In the genomic region with DNA sequence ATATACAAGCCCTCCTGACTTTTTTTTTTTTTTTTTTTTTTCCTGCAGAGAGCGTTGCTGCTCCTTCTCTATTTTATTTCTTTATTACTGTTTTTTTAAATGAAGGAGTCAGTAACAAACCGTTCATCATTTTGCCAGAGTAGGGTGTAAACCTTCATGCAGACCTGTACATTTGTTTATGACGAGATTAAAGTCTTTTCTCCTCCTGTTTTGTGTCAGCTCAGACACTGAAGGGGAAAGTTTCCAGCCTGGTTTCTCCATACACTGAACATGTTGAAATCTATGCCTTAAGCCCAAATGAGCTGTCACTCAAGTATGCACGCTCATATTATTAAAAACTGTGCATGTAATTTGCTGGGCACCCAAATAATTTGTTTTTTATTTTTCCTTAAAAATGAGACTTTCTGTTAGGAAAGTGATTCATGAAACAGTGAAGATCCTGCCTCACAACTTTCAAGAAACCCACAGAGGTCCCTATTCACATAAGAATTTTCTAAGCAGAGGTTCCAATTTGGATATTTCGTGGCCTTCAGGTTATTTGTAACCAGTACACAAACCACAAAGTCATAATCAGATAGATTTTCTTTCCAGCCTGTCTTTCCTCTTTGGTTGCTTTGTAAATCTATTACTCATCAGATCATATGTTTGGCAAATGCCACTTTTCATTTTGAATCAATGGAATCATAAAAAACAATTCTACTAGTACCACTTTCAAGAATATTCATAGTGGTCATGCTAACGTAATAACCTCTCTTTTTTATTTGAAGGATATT, we compare ENCODE assay signal across 13 cellular contexts.
"Had no signal": no experiment of that assay in that cellular context is flagged by ENCODE, and none has a peak within 500 bp of the region (broad histone marks: within the 10 kb centered on the region; RNA-seq: fewer than 3 reads in every experiment).

No MANE protein-coding gene starts in this region.

- H3K4me3 ChIP-seq: gastroesophageal sphincter, tibial nerve, uterus had no signal

- DNase-seq: activated effector memory CD4-positive, alpha-beta T cell treated with anti-CD3 and anti-CD28 coated beads, Interleukin-2, amount 50 U/mL, for 16 hours; islet precursor cell; midbrain; stimulated activated CD4-positive, alpha-beta T cell treated with anti-CD3 and anti-CD28 coated beads, Interleukin-12 subunit alpha, Interleukin-12 subunit beta, amount 100 ng/mL, for 4 hours; stimulated activated CD4-positive, alpha-beta T cell treated with anti-CD3 and anti-CD28 coated beads, Interleukin-2, amount 100 ng/mL, for 24 hours; substantia nigra; uterus had no signal

- H3K27ac ChIP-seq: epithelial cell of prostate, gastroesophageal sphincter, uterus had no signal

- H3K9me3 ChIP-seq: gastroesophageal sphincter, tibial nerve, uterus had no signal

- H3K4me1 ChIP-seq: gastroesophageal sphincter, uterus had no signal

- H3K27ac Mint-ChIP-seq: stimulated activated memory B cell treated with anti-CD40 and anti-IgM and Interleukin-4, amounts not matched to agents 10 μg/mL and 1 μg/mL and 100 μg/mL, for 72 hours had no signal

- H3K4me3 Mint-ChIP-seq: stimulated activated memory B cell treated with anti-CD40 and anti-IgM and Interleukin-4, amounts not matched to agents 10 μg/mL and 1 μg/mL and 100 μg/mL, for 72 hours; T-helper 1 cell treated with Interleukin-12 subunit alpha and Interleukin-12 subunit beta and Interleukin-4 antibody, amounts not matched to agents 30 μg/mL and 1 μg/mL, for 36 hours had no signal

- H3K36me3 ChIP-seq: gastroesophageal sphincter, tibial nerve, uterus had no signal

- H3K27me3 ChIP-seq: gastroesophageal sphincter, tibial nerve, uterus had no signal

- H3K4me1 Mint-ChIP-seq: stimulated activated memory B cell treated with anti-CD40 and anti-IgM and Interleukin-4, amounts not matched to agents 10 μg/mL and 1 μg/mL and 100 μg/mL, for 72 hours had no signal

- H3K9me3 Mint-ChIP-seq: stimulated activated memory B cell treated with anti-CD40 and anti-IgM and Interleukin-4, amounts not matched to agents 10 μg/mL and 1 μg/mL and 100 μg/mL, for 72 hours had no signal

- ATAC-seq: gastroesophageal sphincter; left lobe of liver; stimulated activated memory B cell treated with anti-CD40 and anti-IgM and Interleukin-4, amounts not matched to agents 10 μg/mL and 1 μg/mL and 100 μg/mL, for 72 hours had no signal
